28 cellular contexts compared by ENCODE assay signal in genomic region chr1:210428696-210429095, GRCh38.
"Had no signal": no experiment of that assay in that cellular context is flagged by ENCODE, and none has a peak within 500 bp of the region (broad histone marks: within the 10 kb centered on the region; RNA-seq: fewer than 3 reads in every experiment).

No MANE protein-coding gene starts in this region.

- H3K27me3 ChIP-seq: neural progenitor cell, ovary, stomach, testis, thyroid gland, transverse colon, upper lobe of right lung had no signal

- H3K4me3 ChIP-seq: left ventricle myocardium inferior, lung, neural progenitor cell, ovary, skin epidermis, stomach, testis, thyroid gland, transverse colon, upper lobe of right lung had no signal

- ATAC-seq: natural killer cell; right cardiac atrium; sciatic nerve; stimulated activated naive B cell treated with anti-CD40 and anti-IgM and Interleukin-4, amounts not matched to agents 10 μg/mL and 1 μg/mL and 100 μg/mL, for 72 hours; stimulated activated naive CD8-positive, alpha-beta T cell treated with anti-CD3 and anti-CD28 coated beads, Interleukin-15, Interleukin-2, amounts not matched to agents 100 U/mL and 50 U/mL, for 24 hours; upper lobe of right lung had no signal

- FAIRE-seq: islet of Langerhans, kidney, urothelium cell line had no signal

- H3K4me1 ChIP-seq: left ventricle myocardium inferior, stomach, testis, thyroid gland, transverse colon, upper lobe of right lung had no signal

- H3K27ac ChIP-seq: left ventricle myocardium inferior, neural progenitor cell, ovary, skin epidermis, stomach, testis, thyroid gland, transverse colon, upper lobe of right lung had no signal

- H3K36me3 ChIP-seq: left ventricle myocardium inferior, neural progenitor cell, ovary, stomach, thyroid gland, transverse colon, upper lobe of right lung had no signal

- H3K9me3 ChIP-seq: ovary, testis, thyroid gland, transverse colon, upper lobe of right lung had no signal

- DNase-seq: hypothalamus; immature natural killer cell; kidney; left ventricle myocardium inferior; mesendoderm; naive B cell; natural killer cell; nephron progenitor cell; ovary; retina; right cardiac atrium; stimulated activated CD4-positive, alpha-beta T cell treated with anti-CD3 and anti-CD28 coated beads, Interleukin-12 subunit alpha, Interleukin-12 subunit beta, amount 100 ng/mL, for 4 hours; stimulated activated CD4-positive, alpha-beta T cell treated with anti-CD3 and anti-CD28 coated beads, Interleukin-15, amount 100 ng/mL, for 24 hours; stimulated activated CD4-positive, alpha-beta T cell treated with anti-CD3 and anti-CD28 coated beads, Interleukin-2, amount 100 ng/mL, for 24 hours; stimulated activated CD4-positive, alpha-beta T cell treated with anti-CD3 and anti-CD28 coated beads, Interleukin-4, amount 100 ng/mL, for 1 hour; stimulated activated naive B cell treated with anti-CD40 and anti-IgM and Interleukin-4, amounts not matched to agents 10 μg/mL and 1 μg/mL and 100 μg/mL, for 72 hours; stimulated activated naive CD8-positive, alpha-beta T cell treated with anti-CD3 and anti-CD28 coated beads, Interleukin-15, Interleukin-2, amounts not matched to agents 100 U/mL and 50 U/mL, for 24 hours; stomach; testis; thyroid gland; transverse colon; upper lobe of right lung had no signal
